In the genomic region with DNA sequence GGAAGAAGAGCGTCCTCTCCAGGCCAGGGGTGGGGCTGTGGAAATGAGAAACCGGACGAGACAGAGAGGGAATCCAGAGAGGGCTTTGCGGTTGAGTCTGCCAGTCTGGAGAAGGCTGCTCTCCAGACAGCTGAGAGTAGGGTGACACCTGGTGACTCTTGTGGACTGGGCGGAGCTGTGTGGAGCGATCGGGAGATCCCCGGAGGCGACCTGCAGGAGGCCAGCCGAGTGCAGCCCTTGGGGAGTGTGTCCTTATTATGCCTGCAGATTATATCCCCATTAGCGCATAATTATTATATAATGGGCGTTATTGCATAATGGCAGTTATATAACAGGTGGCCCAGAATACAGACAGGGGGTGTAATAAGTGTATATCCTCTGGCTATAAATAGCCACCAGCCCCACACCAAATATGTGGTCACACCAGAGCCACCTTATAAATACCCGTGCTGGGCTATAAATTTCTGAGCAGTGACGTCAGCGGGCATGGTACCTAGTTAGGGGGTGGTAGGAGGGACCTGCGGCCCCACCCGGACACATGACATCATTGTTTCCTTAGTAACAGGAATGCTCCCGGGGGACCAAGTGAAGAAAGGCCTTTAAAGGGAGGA, we compare ENCODE assay signal across 1 cellular context.
TF ChIP-seq lines count a peak whose summit lies in the region.

No MANE protein-coding gene starts in this region.

TF ChIP-seq in HEK293, 187 proteins besides CTCF, POLR2A, EP300 and RAD21 (continued from another document and continues in another):
- TF ChIP-seq ZNF19 (tag by site-specific recombination; IDR thresholded peaks at IDR 0.05; ENCODE audit: low read depth) (no peak), KLF8 (tag by site-specific recombination; IDR thresholded peaks at IDR 0.05) (peak; percentile 73), ZNF37A (tag by site-specific recombination; IDR thresholded peaks at IDR 0.05) (no peak), HOXC10 (CRISPR knock-in tag; IDR thresholded peaks at IDR 0.05) (no peak), ZNF560 (tag by site-specific recombination; IDR thresholded peaks at IDR 0.05; ENCODE audit: borderline replicate concordance) (no peak), ZNF529 (tag by site-specific recombination; IDR thresholded peaks at IDR 0.05; ENCODE audit: insufficient replicate concordance) (no peak), ZSCAN16 (tag by site-specific recombination; IDR thresholded peaks at IDR 0.05) (no peak), ZNF202 (tag by site-specific recombination; IDR thresholded peaks at IDR 0.05; ENCODE audit: borderline replicate concordance) (no peak), ZNF704 (tag by site-specific recombination; IDR thresholded peaks at IDR 0.05) (no peak), ZBTB17 (tag by site-specific recombination; IDR thresholded peaks at IDR 0.05) (peak; percentile 77), ZNF544 (tag by site-specific recombination; IDR thresholded peaks at IDR 0.05) (no peak), ZNF791 (tag by site-specific recombination; IDR thresholded peaks at IDR 0.05) (no peak), ZNF148 (tag by site-specific recombination; IDR thresholded peaks at IDR 0.05; ENCODE audit: borderline replicate concordance) (no peak), ZNF112 (tag by site-specific recombination; IDR thresholded peaks at IDR 0.05) (no peak), PRDM2 (tag by site-specific recombination; IDR thresholded peaks at IDR 0.05; ENCODE audit: borderline replicate concordance) (no peak), ZNF132 (tag by site-specific recombination; IDR thresholded peaks at IDR 0.05; ENCODE audit: borderline replicate concordance) (no peak), RBAK (tag by site-specific recombination; IDR thresholded peaks at IDR 0.05) (no peak), ZNF324 (tag by site-specific recombination; IDR thresholded peaks at IDR 0.05) (no peak), KLF9 (tag by site-specific recombination; IDR thresholded peaks at IDR 0.05; ENCODE audit: low read depth) (peak; percentile 60), MYNN (tag by site-specific recombination; IDR thresholded peaks at IDR 0.05; ENCODE audit: borderline replicate concordance) (no peak), ZBTB7A (tag by site-specific recombination; IDR thresholded peaks at IDR 0.05; ENCODE audit: low read depth) (no peak), ZFP3 (tag by site-specific recombination; IDR thresholded peaks at IDR 0.05; ENCODE audit: low read depth) (no peak), ZBTB48 (tag by site-specific recombination; IDR thresholded peaks at IDR 0.05) (no peak), ZNF654 (tag by site-specific recombination; IDR thresholded peaks at IDR 0.05; ENCODE audit: low read depth) (peak; percentile 40), ZNF416 (tag by site-specific recombination; IDR thresholded peaks at IDR 0.05) (no peak), ZNF26 (tag by site-specific recombination; IDR thresholded peaks at IDR 0.05) (no peak), GFI1B (tag by site-specific recombination; IDR thresholded peaks at IDR 0.05) (no peak), GLI4 (tag by site-specific recombination; IDR thresholded peaks at IDR 0.05) (no peak), ZNF394 (tag by site-specific recombination; IDR thresholded peaks at IDR 0.05; ENCODE audit: borderline replicate concordance) (peak; percentile 72; the same call in 1 of the 2 replicates)
- TF ChIP-seq, protein P1, sequence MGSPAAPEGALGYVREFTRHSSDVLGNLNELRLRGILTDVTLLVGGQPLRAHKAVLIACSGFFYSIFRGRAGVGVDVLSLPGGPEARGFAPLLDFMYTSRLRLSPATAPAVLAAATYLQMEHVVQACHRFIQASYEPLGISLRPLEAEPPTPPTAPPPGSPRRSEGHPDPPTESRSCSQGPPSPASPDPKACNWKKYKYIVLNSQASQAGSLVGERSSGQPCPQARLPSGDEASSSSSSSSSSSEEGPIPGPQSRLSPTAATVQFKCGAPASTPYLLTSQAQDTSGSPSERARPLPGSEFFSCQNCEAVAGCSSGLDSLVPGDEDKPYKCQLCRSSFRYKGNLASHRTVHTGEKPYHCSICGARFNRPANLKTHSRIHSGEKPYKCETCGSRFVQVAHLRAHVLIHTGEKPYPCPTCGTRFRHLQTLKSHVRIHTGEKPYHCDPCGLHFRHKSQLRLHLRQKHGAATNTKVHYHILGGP (tag by site-specific recombination; IDR thresholded peaks at IDR 0.05), result no peak
- TF ChIP-seq, protein P2, sequence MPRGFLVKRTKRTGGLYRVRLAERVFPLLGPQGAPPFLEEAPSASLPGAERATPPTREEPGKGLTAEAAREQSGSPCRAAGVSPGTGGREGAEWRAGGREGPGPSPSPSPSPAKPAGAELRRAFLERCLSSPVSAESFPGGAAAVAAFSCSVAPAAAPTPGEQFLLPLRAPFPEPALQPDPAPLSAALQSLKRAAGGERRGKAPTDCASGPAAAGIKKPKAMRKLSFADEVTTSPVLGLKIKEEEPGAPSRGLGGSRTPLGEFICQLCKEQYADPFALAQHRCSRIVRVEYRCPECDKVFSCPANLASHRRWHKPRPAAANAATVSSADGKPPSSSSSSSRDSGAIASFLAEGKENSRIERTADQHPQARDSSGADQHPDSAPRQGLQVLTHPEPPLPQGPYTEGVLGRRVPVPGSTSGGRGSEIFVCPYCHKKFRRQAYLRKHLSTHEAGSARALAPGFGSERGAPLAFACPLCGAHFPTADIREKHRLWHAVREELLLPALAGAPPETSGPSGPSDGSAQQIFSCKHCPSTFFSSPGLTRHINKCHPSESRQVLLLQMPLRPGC (tag by site-specific recombination; IDR thresholded peaks at IDR 0.05), result peak; percentile 81
- TF ChIP-seq, protein P3, sequence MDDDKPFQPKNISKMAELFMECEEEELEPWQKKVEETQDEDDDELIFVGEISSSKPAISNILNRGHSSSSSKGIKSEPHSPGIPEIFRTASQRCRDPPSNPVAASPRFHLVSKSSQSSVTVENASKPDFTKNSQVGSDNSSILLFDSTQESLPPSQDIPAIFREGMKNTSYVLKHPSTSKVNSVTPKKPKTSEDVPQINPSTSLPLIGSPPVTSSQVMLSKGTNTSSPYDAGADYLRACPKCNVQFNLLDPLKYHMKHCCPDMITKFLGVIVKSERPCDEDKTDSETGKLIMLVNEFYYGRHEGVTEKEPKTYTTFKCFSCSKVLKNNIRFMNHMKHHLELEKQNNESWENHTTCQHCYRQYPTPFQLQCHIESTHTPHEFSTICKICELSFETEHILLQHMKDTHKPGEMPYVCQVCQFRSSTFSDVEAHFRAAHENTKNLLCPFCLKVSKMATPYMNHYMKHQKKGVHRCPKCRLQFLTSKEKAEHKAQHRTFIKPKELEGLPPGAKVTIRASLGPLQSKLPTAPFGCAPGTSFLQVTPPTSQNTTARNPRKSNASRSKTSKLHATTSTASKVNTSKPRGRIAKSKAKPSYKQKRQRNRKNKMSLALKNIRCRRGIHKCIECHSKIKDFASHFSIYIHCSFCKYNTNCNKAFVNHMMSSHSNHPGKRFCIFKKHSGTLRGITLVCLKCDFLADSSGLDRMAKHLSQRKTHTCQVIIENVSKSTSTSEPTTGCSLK (tag by site-specific recombination; IDR thresholded peaks at IDR 0.05), result no peak
- TF ChIP-seq, protein P4, sequence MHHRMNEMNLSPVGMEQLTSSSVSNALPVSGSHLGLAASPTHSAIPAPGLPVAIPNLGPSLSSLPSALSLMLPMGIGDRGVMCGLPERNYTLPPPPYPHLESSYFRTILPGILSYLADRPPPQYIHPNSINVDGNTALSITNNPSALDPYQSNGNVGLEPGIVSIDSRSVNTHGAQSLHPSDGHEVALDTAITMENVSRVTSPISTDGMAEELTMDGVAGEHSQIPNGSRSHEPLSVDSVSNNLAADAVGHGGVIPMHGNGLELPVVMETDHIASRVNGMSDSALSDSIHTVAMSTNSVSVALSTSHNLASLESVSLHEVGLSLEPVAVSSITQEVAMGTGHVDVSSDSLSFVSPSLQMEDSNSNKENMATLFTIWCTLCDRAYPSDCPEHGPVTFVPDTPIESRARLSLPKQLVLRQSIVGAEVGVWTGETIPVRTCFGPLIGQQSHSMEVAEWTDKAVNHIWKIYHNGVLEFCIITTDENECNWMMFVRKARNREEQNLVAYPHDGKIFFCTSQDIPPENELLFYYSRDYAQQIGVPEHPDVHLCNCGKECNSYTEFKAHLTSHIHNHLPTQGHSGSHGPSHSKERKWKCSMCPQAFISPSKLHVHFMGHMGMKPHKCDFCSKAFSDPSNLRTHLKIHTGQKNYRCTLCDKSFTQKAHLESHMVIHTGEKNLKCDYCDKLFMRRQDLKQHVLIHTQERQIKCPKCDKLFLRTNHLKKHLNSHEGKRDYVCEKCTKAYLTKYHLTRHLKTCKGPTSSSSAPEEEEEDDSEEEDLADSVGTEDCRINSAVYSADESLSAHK (tag by site-specific recombination; IDR thresholded peaks at IDR 0.05), result no peak; the same call in 1 of the 2 replicates
- TF ChIP-seq, protein P5, sequence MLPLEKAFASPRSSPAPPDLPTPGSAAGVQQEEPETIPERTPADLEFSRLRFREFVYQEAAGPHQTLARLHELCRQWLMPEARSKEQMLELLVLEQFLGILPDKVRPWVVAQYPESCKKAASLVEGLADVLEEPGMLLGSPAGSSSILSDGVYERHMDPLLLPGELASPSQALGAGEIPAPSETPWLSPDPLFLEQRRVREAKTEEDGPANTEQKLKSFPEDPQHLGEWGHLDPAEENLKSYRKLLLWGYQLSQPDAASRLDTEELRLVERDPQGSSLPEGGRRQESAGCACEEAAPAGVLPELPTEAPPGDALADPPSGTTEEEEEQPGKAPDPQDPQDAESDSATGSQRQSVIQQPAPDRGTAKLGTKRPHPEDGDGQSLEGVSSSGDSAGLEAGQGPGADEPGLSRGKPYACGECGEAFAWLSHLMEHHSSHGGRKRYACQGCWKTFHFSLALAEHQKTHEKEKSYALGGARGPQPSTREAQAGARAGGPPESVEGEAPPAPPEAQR (tag by site-specific recombination; IDR thresholded peaks at IDR 0.05), result no peak
